23 cellular contexts compared by ENCODE assay signal in genomic region chr4:180790471-180790870, GRCh38.
"Had no signal": no experiment of that assay in that cellular context is flagged by ENCODE, and none has a peak within 500 bp of the region (broad histone marks: within the 10 kb centered on the region; RNA-seq: fewer than 3 reads in every experiment).

No MANE protein-coding gene starts in this region.

- H3K4me2 ChIP-seq: neural progenitor cell had no signal

- H3K4me1 ChIP-seq: prostate gland, right atrium auricular region, stomach, thyroid gland, vagina had no signal

- H2AFZ ChIP-seq: neural progenitor cell had no signal

- H3K4me3 ChIP-seq: dorsolateral prefrontal cortex, lung, mucosa of descending colon, neural progenitor cell, prostate gland, right atrium auricular region, stomach, thyroid gland, vagina had no signal

- DNase-seq: dorsolateral prefrontal cortex; effector CD4-positive, alpha-beta T cell; head of caudate nucleus; kidney; mesenchymal stem cell; mucosa of descending colon; naive B cell; nucleus accumbens; stimulated activated CD4-positive, alpha-beta T cell treated with anti-CD3 and anti-CD28 coated beads, Interleukin-2, amount 100 ng/mL, for 24 hours; stimulated activated CD4-positive, alpha-beta T cell treated with anti-CD3 and anti-CD28 coated beads, Interleukin-4, amount 100 ng/mL, for 24 hours; stimulated activated naive CD4-positive, alpha-beta T cell treated with Interleukin-2 at 50 U/mL for 16 hours; stomach; thyroid gland; trophoblast cell had no signal

- H3K36me3 ChIP-seq: neural progenitor cell, prostate gland, right atrium auricular region, stomach, thyroid gland, vagina had no signal

- H3K27ac ChIP-seq: dorsolateral prefrontal cortex, neural progenitor cell, prostate gland, right atrium auricular region, stomach, thyroid gland, vagina had no signal

- ATAC-seq: left lobe of liver; mucosa of descending colon; natural killer cell treated with Interleukin-12 subunit alpha and Interleukin-12 subunit beta and Interleukin-15 and Interleukin-18, amount 100 ng/mL, for 72 hours; sciatic nerve; stimulated activated effector memory CD8-positive, alpha-beta T cell treated with anti-CD3 and anti-CD28 coated beads, Interleukin-12 subunit alpha, Interleukin-12 subunit beta, amount 100 ng/mL, for 72 hours had no signal

- H3K27me3 ChIP-seq: neural progenitor cell, right atrium auricular region, stomach, thyroid gland, vagina had no signal

- H3K9ac ChIP-seq: neural progenitor cell had no signal

- H3K9me3 ChIP-seq: mucosa of descending colon, prostate gland, right atrium auricular region, stomach, thyroid gland, vagina had no signal
